8 cellular contexts compared by ENCODE assay signal in the genomic region with DNA sequence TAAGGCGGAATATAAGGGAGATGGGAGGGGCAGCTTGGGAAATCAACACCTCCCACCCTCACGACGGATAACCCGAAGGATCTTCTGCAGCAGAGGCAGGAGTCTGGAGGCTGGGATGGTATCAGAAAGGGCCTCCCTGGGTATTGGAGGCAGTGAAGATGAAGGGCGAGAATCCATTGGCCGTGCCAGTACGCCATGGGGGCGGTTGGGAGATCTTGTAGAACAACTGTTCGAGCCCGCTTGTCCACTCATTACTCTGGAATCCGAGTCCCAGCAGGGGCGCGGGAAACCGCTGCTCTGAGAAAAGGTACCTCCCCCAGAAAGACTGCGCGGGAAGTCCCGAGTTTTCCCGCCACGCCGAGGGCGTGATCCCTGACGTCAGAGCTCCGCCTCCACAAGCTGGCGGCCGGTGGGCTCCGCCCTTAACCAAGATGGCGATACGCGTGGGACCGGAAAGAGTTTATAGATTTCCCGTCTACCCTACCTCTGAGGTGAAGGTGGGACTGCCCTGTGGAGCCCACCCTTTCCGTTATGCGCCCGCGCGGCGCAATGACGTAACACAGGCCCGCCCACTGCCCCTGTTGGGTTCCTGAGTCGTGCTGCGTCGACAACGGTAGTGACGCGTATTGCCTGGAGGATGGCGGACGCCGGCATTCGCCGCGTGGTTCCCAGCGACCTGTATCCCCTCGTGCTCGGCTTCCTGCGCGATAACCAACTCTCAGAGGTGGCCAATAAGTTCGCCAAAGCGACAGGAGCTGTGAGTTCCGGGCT. TPM values are rescaled to one million over a fixed set of nuclear protein-coding genes. Genes with fewer than 3 reads are reported as not detected.
A peak's percentile ranks its signal among the peaks of the same experiment; 100 is the strongest.
DNase-seq lines count a peak whose midpoint lies in the region; ATAC-seq lines count a peak whose summit lies in the region.

A gene (plus strand): TSS at position 616 of the 771 bp plus-strand sequence. CDS start 22 bp downstream, at position 638.

- H3K27me3 ChIP-seq in rectal smooth muscle tissue (ENCODE audit: control insufficient read depth, insufficient read depth, low read length): no peaks in the 10 kb centered on the region
- H3K27me3 ChIP-seq in aorta (ENCODE audit: control insufficient read depth in 1 of 2, insufficient read depth in 2 of 2, low read length in 1 of 2): no peaks in the 10 kb centered on the region

- intact Hi-C loops in aorta (cut with DNase I): loop anchor here in 1 of 2 donors (1.0 to 10.0 kb wide), 2 partner anchors 19 to 243 kb away; a partner anchor contains a TSS

- 2 to 4% methylated on average over 59 of the region's 59 CpGs for WGBS in aorta, 2 donors

- H3K4me1 ChIP-seq in rectal smooth muscle tissue (ENCODE audit: control insufficient read depth, insufficient read depth, low read length) (peaks cover 12% of the 10 kb centered on the region), aorta (ENCODE audit: control insufficient read depth in 1 of 2, insufficient read depth in 2 of 2, low read length in 2 of 2) (no peaks in the 10 kb centered on the region)

- H3K9ac ChIP-seq in rectal smooth muscle tissue (ENCODE audit: low read length): peak within 1 kb of the TSS; percentile 84

- H3K4me3 ChIP-seq in rectal smooth muscle tissue (ENCODE audit: low read length) (peak within 1 kb of the TSS; percentile 98), aorta (ENCODE audit: low read length in 2 of 2) (peak within 1 kb of the TSS; percentile 62 to 76)

- H3K36me3 ChIP-seq in rectal smooth muscle tissue (ENCODE audit: control insufficient read depth, insufficient read depth, low read length) (peaks cover 19% of the 10 kb centered on the region), aorta (ENCODE audit: control insufficient read depth in 1 of 2, insufficient read depth in 2 of 2, low read length in 1 of 2) (peaks cover 0 to 6% of the 10 kb centered on the region in 2 donors)

- no peaks in the 10 kb centered on the region for H3K9me3 ChIP-seq in aorta (ENCODE audit: control insufficient read depth, low read length)

- peak; percentile 63 for ATAC-seq in GM18508 (IDR thresholded peaks at IDR 0.05; ENCODE audit: insufficient read depth, unreplicated experiment)
- ATAC-seq in HG03025 (IDR thresholded peaks at IDR 0.05; ENCODE audit: low FRiP score, unreplicated experiment): peak; percentile 91
- ATAC-seq in aorta (ENCODE audit: low FRiP score): peak; percentile 99

- DNase-seq in NCI-H2081 (lab: John Stamatoyannopoulos, UW) (peak; percentile 95 to 97), T1000 (lab: John Stamatoyannopoulos, UW) (peak; percentile 98), astrocyte of the hippocampus (ENCODE audit: low read depth, low spot score) (peak; percentile 100), hepatic stellate cell (ENCODE audit: low spot score) (peak; percentile 95), aorta (peak; percentile 99 to 100)

- H3K27ac ChIP-seq in rectal smooth muscle tissue (ENCODE audit: low read depth, low read length) (peak within 1 kb of the TSS; percentile 86), aorta (ENCODE audit: low read depth in 1 of 2, low read length in 2 of 2) (peak within 1 kb of the TSS in 1 of 2 donors; percentile 98)

RNA-seq across cellular contexts. Expression of the gene that starts here (rescaled TPM):
- total RNA-seq in aorta: 10 to 100 TPM; 35.3 to 35.9 TPM
- polyA plus RNA-seq in aorta: 10 to 100 TPM; 13.6 to 13.7 TPM
